26 cellular contexts compared by ENCODE assay signal in the genomic region with DNA sequence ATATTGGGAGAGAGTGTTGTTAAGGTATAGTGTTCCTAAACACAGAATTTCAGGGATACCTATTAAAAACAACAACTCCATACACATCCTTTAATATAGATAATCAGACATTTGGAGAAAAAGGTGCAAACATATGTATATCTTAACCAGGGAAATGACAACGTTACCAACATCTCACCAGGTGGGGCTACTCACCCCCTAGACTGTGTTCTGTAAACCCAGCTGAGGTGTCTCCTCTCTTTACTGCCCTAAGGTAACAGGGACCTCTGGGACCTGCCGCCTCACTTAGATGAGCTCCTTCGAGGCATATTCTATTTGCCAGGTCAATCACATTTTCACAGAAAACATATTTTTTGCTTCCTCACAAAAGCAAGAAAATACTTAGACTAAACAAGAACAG. TPM values are rescaled to one million over a fixed set of nuclear protein-coding genes. Genes with fewer than 3 reads are reported as not detected.
"Had no signal": no experiment of that assay in that cellular context is flagged by ENCODE, and none has a peak within 500 bp of the region (broad histone marks: within the 10 kb centered on the region; RNA-seq: fewer than 3 reads in every experiment).

No MANE protein-coding gene starts in this region.

- DNase-seq: activated CD4-positive, alpha-beta T cell treated with anti-CD3 and anti-CD28 coated beads, Interleukin-2, amount 50 U/mL, for 1 hour; activated CD4-positive, CD25-positive, alpha-beta regulatory T cell; activated CD8-positive, alpha-beta memory T cell treated with anti-CD3 and anti-CD28 coated beads, Interleukin-2, amount 50 U/mL, for 4 hours; activated CD8-positive, alpha-beta T cell treated with anti-CD3 and anti-CD28 coated beads for 36 hours; activated effector memory CD4-positive, alpha-beta T cell treated with Interleukin-2 at 50 U/mL for 16 hours; activated naive CD4-positive, alpha-beta T cell; activated naive CD8-positive, alpha-beta T cell treated with anti-CD3 and anti-CD28 coated beads, Interleukin-2, amount 10 ng/mL, durations not matched to agents 7 days and 5 days; adrenal gland; anterior cingulate cortex; cerebellar nuclear complex; colonic mucosa; NCI-H1105 treated with DMSO at 0.1 percent for 48 hours; NCI-H1436 treated with DMSO at 0.1 percent for 48 hours; NCI-H187; NCI-H2081; NCI-H446; NCI-H524; RPMI8226; T-cell had no signal

- ATAC-seq: activated CD8-positive, alpha-beta T cell treated with anti-CD3 and anti-CD28 coated beads for 36 hours; Panc1; Right ventricle myocardium inferior; T-cell had no signal

- H3K4me3 ChIP-seq: adrenal gland, colonic mucosa, SK-N-MC had no signal

- H3K9me3 ChIP-seq: adrenal gland, colonic mucosa had no signal

- H3K27ac Mint-ChIP-seq: activated CD8-positive, alpha-beta T cell treated with anti-CD3 and anti-CD28 coated beads for 36 hours; activated naive CD8-positive, alpha-beta T cell treated with anti-CD3 and anti-CD28 coated beads, Interleukin-2, amount 10 ng/mL, durations not matched to agents 7 days and 5 days; activated T-helper 1 cell treated with anti-CD3 and anti-CD28 coated beads, Interleukin-12 subunit alpha, Interleukin-12 subunit beta, Interleukin-2, Interleukin-4 antibody, amounts not matched to agents 30 ng/mL and 10 ng/mL and 1 ng/mL, durations not matched to agents 14 hours and 24 hours and 36 hours; T-cell had no signal

- H3K9me3 Mint-ChIP-seq: activated CD8-positive, alpha-beta T cell treated with anti-CD3 and anti-CD28 coated beads for 36 hours; activated T-helper 1 cell treated with anti-CD3 and anti-CD28 coated beads, Interleukin-12 subunit alpha, Interleukin-12 subunit beta, Interleukin-2, Interleukin-4 antibody, amounts not matched to agents 30 ng/mL and 10 ng/mL and 1 ng/mL, durations not matched to agents 14 hours and 24 hours and 36 hours had no signal

- H3K27me3 Mint-ChIP-seq: activated CD8-positive, alpha-beta T cell treated with anti-CD3 and anti-CD28 coated beads for 36 hours; activated naive CD8-positive, alpha-beta T cell treated with anti-CD3 and anti-CD28 coated beads, Interleukin-2, amount 10 ng/mL, durations not matched to agents 7 days and 5 days; T-cell had no signal

- H3K27ac ChIP-seq: adrenal gland, colonic mucosa, SK-N-MC, VCaP had no signal

- H3K4me1 ChIP-seq: adrenal gland, colonic mucosa had no signal

- H3K27me3 ChIP-seq: adrenal gland, colonic mucosa had no signal

- H3K4me3 Mint-ChIP-seq: activated CD8-positive, alpha-beta T cell treated with anti-CD3 and anti-CD28 coated beads for 36 hours; activated naive CD8-positive, alpha-beta T cell treated with anti-CD3 and anti-CD28 coated beads, Interleukin-2, amount 10 ng/mL, durations not matched to agents 7 days and 5 days; activated T-helper 1 cell treated with anti-CD3 and anti-CD28 coated beads, Interleukin-12 subunit alpha, Interleukin-12 subunit beta, Interleukin-2, Interleukin-4 antibody, amounts not matched to agents 30 ng/mL and 10 ng/mL and 1 ng/mL, durations not matched to agents 14 hours and 24 hours and 36 hours; T-cell had no signal

RNA-seq across cellular contexts. Expression of gene GJA9, which starts 35.2 kb away (rescaled TPM):
- total RNA-seq: activated CD8-positive, alpha-beta T cell treated with anti-CD3 and anti-CD28 coated beads for 36 hours; activated naive CD8-positive, alpha-beta T cell treated with anti-CD3 and anti-CD28 coated beads, Interleukin-2, amount 10 ng/mL, durations not matched to agents 7 days and 5 days; activated T-helper 1 cell treated with anti-CD3 and anti-CD28 coated beads, Interleukin-12 subunit alpha, Interleukin-12 subunit beta, Interleukin-2, Interleukin-4 antibody, amounts not matched to agents 30 ng/mL and 10 ng/mL and 1 ng/mL, durations not matched to agents 14 hours and 24 hours and 36 hours; adrenal gland; cardiac septum; Right ventricle myocardium inferior; T-cell; T-helper 2 cell treated with Interferon-gamma antibody and Interleukin-4, amounts not matched to agents 100 ng/mL and 5 ng/mL, for 36 hours had no signal
- polyA plus RNA-seq: adrenal gland had no signal
